Comparison of ENCODE assay signal across 7 cellular contexts in genomic region chr19:13117176-13117771, GRCh38. TPM values are rescaled to one million over a fixed set of nuclear protein-coding genes. Genes with fewer than 3 reads are reported as not detected.
DNase-seq lines count a peak whose midpoint lies in the region; ATAC-seq, FAIRE-seq and TF ChIP-seq lines count a peak whose summit lies in the region.

No MANE protein-coding gene starts in this region.

- H3K23ac ChIP-seq in H9 (ENCODE audit: insufficient read length, low read depth, low read length): no peak overlapping the region

- H3K4me1 ChIP-seq in H9 (ENCODE audit: insufficient read depth, low read length) (peaks cover 11% of the 10 kb centered on the region; the same call in 1 of the 2 replicates), SJCRH30 (no peaks in the 10 kb centered on the region; the same call in 1 of the 2 replicates), esophagus (ENCODE audit: control insufficient read depth in 2 of 2, insufficient read depth in 2 of 2, low read length in 1 of 2) (peaks cover 11 to 13% of the 10 kb centered on the region in 2 donors), pancreas (peaks cover 4 to 18% (median 4%) of the 10 kb centered on the region in 3 donors)

- H2BK20ac ChIP-seq in H9 (ENCODE audit: low read depth, low read length, poor library complexity, severe bottlenecking): no peak overlapping the region

- H4K5ac ChIP-seq in H9 (ENCODE audit: insufficient read length, low read depth, low read length): no peak overlapping the region

- no peak for FAIRE-seq in pancreas (lab: Jason Lieb, UNC)

- peak; percentile 4 to 31 (median 14) for ATAC-seq in pancreas

- no peak overlapping the region for H2BK5ac ChIP-seq in H9 (ENCODE audit: insufficient read length, low read length)

- H4K8ac ChIP-seq in H9 (replicated peaks; ENCODE audit: insufficient read length, low read depth, low read length): no peak overlapping the region

- peak overlapping the region; percentile 55 to 99 (median 99); a peak in 5 of 7 replicates for H3K27ac Mint-ChIP-seq in H9

- H3K4me1 Mint-ChIP-seq in H9: peaks cover 41 to 46% of the 10 kb centered on the region in 2 experiments

- H2AK5ac ChIP-seq in H9 (ENCODE audit: insufficient read length, low read length): no peak overlapping the region

- intact Hi-C loops in pancreas (cut with DNase I): no loop called here

- H3K9ac ChIP-seq in H9 (ENCODE audit: extremely low read depth, insufficient read length, low read length): peak overlapping the region; percentile 37

- peaks cover 0 to 1% of the 10 kb centered on the region in 2 experiments; a peak in 2 of 5 replicates for H3K9me3 Mint-ChIP-seq in H9

- no peak overlapping the region for H2BK15ac ChIP-seq in H9 (ENCODE audit: low read depth, low read length)

- H3K4me2 ChIP-seq in H9 (ENCODE audit: insufficient read depth, insufficient read length, low read length): peak overlapping the region; percentile 66

- no peaks in the 10 kb centered on the region for H3K27me3 Mint-ChIP-seq in H9 (ENCODE audit: low read depth)

- in situ Hi-C loops in GM13976 (cut with MboI; ENCODE audit: low sequenced_read_pairs, unreplicated experiment): no loop called here

- no peak overlapping the region for H2BK120ac ChIP-seq in H9 (ENCODE audit: low read depth, low read length, poor library complexity, severe bottlenecking)

- H4K91ac ChIP-seq in H9 (ENCODE audit: insufficient read length, low read depth, low read length): no peak overlapping the region

- no peaks in the 10 kb centered on the region for H3K27me3 ChIP-seq in H9 (ENCODE audit: insufficient read depth, low read length)
- H3K27me3 ChIP-seq in SJCRH30: no peaks in the 10 kb centered on the region
- H3K27me3 ChIP-seq in esophagus (ENCODE audit: control insufficient read depth in 1 of 2, insufficient read depth in 2 of 2, low read length in 2 of 2): no peaks in the 10 kb centered on the region
- no peaks in the 10 kb centered on the region for H3K27me3 ChIP-seq in pancreas

- no peaks in the 10 kb centered on the region for H4K20me1 ChIP-seq in H9 (ENCODE audit: control insufficient read depth, insufficient read depth, insufficient read length)

- no peak for TF ChIP-seq CTCF in H9 (conservative IDR thresholded peaks at IDR 0.05)
- no peak for TF ChIP-seq CTCF in pancreas (IDR thresholded peaks at IDR 0.05)
- TF ChIP-seq CTCF in GM13976 (IDR thresholded peaks at IDR 0.05; ENCODE audit: borderline replicate concordance, control extremely low read depth, extremely low read depth, insufficient read depth, missing control alignments): no peak

- peaks cover 9 to 54% (median 48%) of the 10 kb centered on the region in 3 experiments; a peak in 6 of 7 replicates for H3K36me3 Mint-ChIP-seq in H9 (ENCODE audit: insufficient read depth in 1 of 3, low read depth in 3 of 3)

- no peak overlapping the region for H3T11ph ChIP-seq in H9 (ENCODE audit: low read length)

- peak overlapping the region; percentile 83 for H3K4me3 ChIP-seq in SJCRH30
- H3K4me3 ChIP-seq in esophagus (ENCODE audit: low read depth in 1 of 2, low read length in 2 of 2): peak overlapping the region; percentile 80 to 89
- peak overlapping the region; percentile 74 to 99 (median 98) for H3K4me3 ChIP-seq in pancreas

- no peak for DNase-seq in H9
- peak in 1 of 2 experiments; percentile 38 for DNase-seq in SJCRH30
- no peak for DNase-seq in pancreas
- no peak for DNase-seq in NCI-H446 treated with DMSO at 0.1 percent for 48 hours (lab: John Stamatoyannopoulos, UW)
- DNase-seq in GM13976 (ENCODE audit: low spot score): no peak
- DNase-seq in cortex of kidney (lab: John Stamatoyannopoulos, UW): no peak

- H3K56ac ChIP-seq in H9 (ENCODE audit: insufficient read length, low read depth, low read length): no peak overlapping the region

- WGBS in H9 (ENCODE audit: extremely low coverage, insufficient read length, low lambda C conversion rate): no CpG with 5 or more reads among the region's 20 CpGs
- WGBS in esophagus, 2 donors: 5 to 10% methylated on average over 20 of the region's 20 CpGs
- 9 to 10% methylated on average over 20 of the region's 20 CpGs for WGBS in pancreas, 2 donors

- H3K23me2 ChIP-seq in H9 (ENCODE audit: insufficient read length, low read depth, low read length, poor library complexity, severe bottlenecking): peaks cover 11% of the 10 kb centered on the region

- no peak overlapping the region for H2BK12ac ChIP-seq in H9 (ENCODE audit: insufficient read length, low read depth, low read length)

- H3K27ac ChIP-seq in H9 (ENCODE audit: insufficient read length, low read depth, low read length) (no peak overlapping the region), SJCRH30 (peak overlapping the region; percentile 95; the same call in 1 of the 2 replicates), esophagus (ENCODE audit: low read depth in 2 of 2, low read length in 1 of 2) (peak overlapping the region; percentile 83 to 91), pancreas (peak overlapping the region in 3 of 4 donors; percentile 48 to 68 (median 68))

- H2AFZ ChIP-seq in H9 (ENCODE audit: low read length): no peak overlapping the region

- H3K79me1 ChIP-seq in H9 (ENCODE audit: insufficient read depth, low read depth, low read length, poor library complexity, severe bottlenecking): no peaks in the 10 kb centered on the region

- peak overlapping the region; percentile 98 to 100 for H3K4me3 Mint-ChIP-seq in H9

- peaks cover 44% of the 10 kb centered on the region for H3K79me2 ChIP-seq in H9 (ENCODE audit: insufficient read depth, low read length)

- no peak overlapping the region for H3K18ac ChIP-seq in H9 (ENCODE audit: insufficient read length, low read depth, low read length)

- no peak overlapping the region for H3K14ac ChIP-seq in H9 (ENCODE audit: insufficient read depth, low read length)

- no peak overlapping the region for H3K4ac ChIP-seq in H9 (ENCODE audit: low read depth, low read length)

- peaks cover 30% of the 10 kb centered on the region for H3K36me3 ChIP-seq in SJCRH30
- H3K36me3 ChIP-seq in esophagus (ENCODE audit: control insufficient read depth in 2 of 2, insufficient read depth in 2 of 2, low read length in 1 of 2): peaks cover 4 to 10% of the 10 kb centered on the region in 2 donors
- H3K36me3 ChIP-seq in pancreas: peaks cover 0 to 11% (median 0%) of the 10 kb centered on the region in 3 donors

- H3K9me3 ChIP-seq in H9 (ENCODE audit: control insufficient read depth, low read depth, low read length) (no peaks in the 10 kb centered on the region), SJCRH30 (replicated peaks) (no peaks in the 10 kb centered on the region), esophagus (ENCODE audit: control insufficient read depth in 2 of 2, insufficient read depth in 1 of 2, low read depth in 1 of 2, low read length in 1 of 2) (no peaks in the 10 kb centered on the region), pancreas (no peaks in the 10 kb centered on the region)

RNA-seq across cellular contexts. Expression of gene TRMT1, which starts 0.7 kb away (rescaled TPM):
- 92.8 and 95.7 TPM in 2 replicates for total RNA-seq in H9 (2021)
- 54.1 and 59.0 TPM in 2 replicates for total RNA-seq in SJCRH30 (2014; rRNA removed; shearing (Covaris generic))
- 10 to 100 TPM; 34.0 to 59.5 TPM for polyA plus RNA-seq in esophagus
- 10 to 100 TPM; 12.7 to 29.2 (median 19.1) TPM for total RNA-seq in pancreas
- polyA plus RNA-seq in pancreas: 100 to 1,000 TPM in 1 of 2 donors, 10 to 100 TPM in 1; 85.5 to 108 TPM

RNA-seq across cellular contexts. Expression of gene NACC1, which starts 0.8 kb away (rescaled TPM):
- 198 and 210 TPM in 2 replicates for total RNA-seq in H9 (2021)
- total RNA-seq in SJCRH30 (2014; rRNA removed; shearing (Covaris generic)): 103 and 105 TPM in 2 replicates
- 10 to 100 TPM; 19.5 to 39.4 TPM for polyA plus RNA-seq in esophagus
- total RNA-seq in pancreas: 10 to 100 TPM in 5 of 6 donors, 1 to 10 TPM in 1; 9.8 to 25.3 (median 14.1) TPM
- 10 to 100 TPM in 1 of 2 donors, 1 to 10 TPM in 1; 7.0 to 19.8 TPM for polyA plus RNA-seq in pancreas

RNA-seq across cellular contexts. Expression of gene LYL1, which starts 14.6 kb away (rescaled TPM):
- total RNA-seq in H9 (2021) (0.63 and 0.86 TPM in 2 replicates), pancreas (1 to 10 TPM in 4 of 6 donors, under 1 TPM in 2; 0.51 to 5.5 (median 1.7) TPM)
- total RNA-seq in SJCRH30 (2014; rRNA removed; shearing (Covaris generic)): 0.08 TPM in 1 of 2 replicates, not detected in the other
- polyA plus RNA-seq in esophagus (1 to 10 TPM; 1.5 to 1.9 TPM), pancreas (1 to 10 TPM; 2.6 to 3.6 TPM)

RNA-seq across cellular contexts. Expression of gene STX10, which starts 32.9 kb away (rescaled TPM):
- 39.4 and 40.5 TPM in 2 replicates for total RNA-seq in H9 (2021)
- 58.5 and 70.7 TPM in 2 replicates for total RNA-seq in SJCRH30 (2014; rRNA removed; shearing (Covaris generic))
- polyA plus RNA-seq in esophagus: 10 to 100 TPM; 75.1 to 76.0 TPM
- 10 to 100 TPM; 14.0 to 24.6 (median 17.0) TPM for total RNA-seq in pancreas
- polyA plus RNA-seq in pancreas: 10 to 100 TPM; 61.4 to 73.5 TPM

RNA-seq across cellular contexts. Expression of gene IER2, which starts 32.9 kb away (rescaled TPM):
- total RNA-seq in H9 (2021) (160 and 165 TPM in 2 replicates), pancreas (10 to 100 TPM; 32.4 to 59.2 (median 37.7) TPM)
- 30.2 and 31.7 TPM in 2 replicates for total RNA-seq in SJCRH30 (2014; rRNA removed; shearing (Covaris generic))
- polyA plus RNA-seq in esophagus (100 to 1,000 TPM in 1 of 2 donors, 10 to 100 TPM in 1; 52.1 to 101 TPM), pancreas (100 to 1,000 TPM in 1 of 2 donors, 10 to 100 TPM in 1; 80.7 to 179 TPM)
